Comparison of ENCODE assay signal across 1 cellular context in genomic region chr19:18419699-18420460, GRCh38.
A peak's percentile ranks its signal among the peaks of the same experiment; 100 is the strongest.
TF ChIP-seq lines count a peak whose summit lies in the region.

No MANE protein-coding gene starts in this region.

TF ChIP-seq in HepG2, 621 proteins besides CTCF, POLR2A, EP300 and RAD21 (continued from another document and continues in another):
- no peak for TF ChIP-seq ARID3A (IDR thresholded peaks at IDR 0.05; ENCODE audit: low read depth, low read length)
- TF ChIP-seq PHF20 (CRISPR knock-in tag; IDR thresholded peaks at IDR 0.05), result no peak
- TF ChIP-seq PBX3 (CRISPR knock-in tag; IDR thresholded peaks at IDR 0.05; ENCODE audit: borderline replicate concordance), result no peak
- no peak for TF ChIP-seq PRMT3 (CRISPR knock-in tag; IDR thresholded peaks at IDR 0.05; ENCODE audit: borderline replicate concordance, low read depth)
- no peak for TF ChIP-seq ZNF496 (CRISPR knock-in tag; IDR thresholded peaks at IDR 0.05; ENCODE audit: insufficient replicate concordance)
- TF ChIP-seq ZNF605 (CRISPR knock-in tag; IDR thresholded peaks at IDR 0.05), result no peak
- no peak for TF ChIP-seq ZNF891 (CRISPR knock-in tag; IDR thresholded peaks at IDR 0.05)
- peak; percentile 23 for TF ChIP-seq SKI (IDR thresholded peaks at IDR 0.05; ENCODE audit: partially characterized antibody)
- TF ChIP-seq, protein P1, sequence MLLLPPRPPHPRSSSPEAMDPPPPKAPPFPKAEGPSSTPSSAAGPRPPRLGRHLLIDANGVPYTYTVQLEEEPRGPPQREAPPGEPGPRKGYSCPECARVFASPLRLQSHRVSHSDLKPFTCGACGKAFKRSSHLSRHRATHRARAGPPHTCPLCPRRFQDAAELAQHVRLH (CRISPR knock-in tag; IDR thresholded peaks at IDR 0.05; ENCODE audit: borderline replicate concordance, low read depth), result no peak
- no peak for TF ChIP-seq SIX4 (CRISPR knock-in tag; IDR thresholded peaks at IDR 0.05)
- no peak for TF ChIP-seq MZF1 (CRISPR knock-in tag; IDR thresholded peaks at IDR 0.05; ENCODE audit: borderline replicate concordance)
- no peak for TF ChIP-seq ZNF816 (CRISPR knock-in tag; IDR thresholded peaks at IDR 0.05; ENCODE audit: borderline replicate concordance)
- TF ChIP-seq ZNF572 (CRISPR knock-in tag; IDR thresholded peaks at IDR 0.05), result no peak
- TF ChIP-seq TBP (CRISPR knock-in tag; IDR thresholded peaks at IDR 0.05), result no peak
- no peak for TF ChIP-seq GFI1 (CRISPR knock-in tag; IDR thresholded peaks at IDR 0.05; ENCODE audit: borderline replicate concordance)
- no peak for TF ChIP-seq MEF2D (CRISPR knock-in tag; IDR thresholded peaks at IDR 0.05)
- TF ChIP-seq ZNF678 (CRISPR knock-in tag; IDR thresholded peaks at IDR 0.05), result no peak
- no peak for TF ChIP-seq ZNF430 (CRISPR knock-in tag; IDR thresholded peaks at IDR 0.05)
- no peak for TF ChIP-seq ZFP82 (CRISPR knock-in tag; IDR thresholded peaks at IDR 0.05; ENCODE audit: borderline replicate concordance)
- no peak for TF ChIP-seq ZZZ3 (CRISPR knock-in tag; IDR thresholded peaks at IDR 0.05; ENCODE audit: borderline replicate concordance)
- TF ChIP-seq MXD1 (CRISPR knock-in tag; IDR thresholded peaks at IDR 0.05), result peak; percentile 84
- TF ChIP-seq NRL (CRISPR knock-in tag; IDR thresholded peaks at IDR 0.05; ENCODE audit: borderline replicate concordance), result peak; percentile 64; the same call in 1 of the 2 replicates
- TF ChIP-seq NFE2 (CRISPR knock-in tag; IDR thresholded peaks at IDR 0.05), result no peak
- TF ChIP-seq HNRNPLL (IDR thresholded peaks at IDR 0.05; ENCODE audit: low read depth, low read length, poor library complexity, severe bottlenecking), result no peak
- TF ChIP-seq THAP9 (CRISPR knock-in tag; IDR thresholded peaks at IDR 0.05; ENCODE audit: borderline replicate concordance), result peak; percentile 49; the same call in 1 of the 2 replicates
- no peak for TF ChIP-seq SNAPC2 (CRISPR knock-in tag; IDR thresholded peaks at IDR 0.05)
- no peak for TF ChIP-seq TEF (CRISPR knock-in tag; IDR thresholded peaks at IDR 0.05)
- TF ChIP-seq ZNF556 (CRISPR knock-in tag; IDR thresholded peaks at IDR 0.05; ENCODE audit: borderline replicate concordance), result no peak
- TF ChIP-seq ZNF550 (CRISPR knock-in tag; IDR thresholded peaks at IDR 0.05; ENCODE audit: borderline replicate concordance), result no peak
- peak; percentile 79; the same call in 1 of the 2 replicates for TF ChIP-seq KDM5B (CRISPR knock-in tag; IDR thresholded peaks at IDR 0.05; ENCODE audit: borderline replicate concordance)
- TF ChIP-seq EEA1 (CRISPR knock-in tag; IDR thresholded peaks at IDR 0.05; ENCODE audit: borderline replicate concordance), result no peak; the same call in 1 of the 2 replicates
- 0 out of 2 replicates have a peak, but pooled peaks have one; percentile 12 for TF ChIP-seq NR2C2 (CRISPR knock-in tag; IDR thresholded peaks at IDR 0.05; ENCODE audit: borderline replicate concordance)
- TF ChIP-seq, protein P2, sequence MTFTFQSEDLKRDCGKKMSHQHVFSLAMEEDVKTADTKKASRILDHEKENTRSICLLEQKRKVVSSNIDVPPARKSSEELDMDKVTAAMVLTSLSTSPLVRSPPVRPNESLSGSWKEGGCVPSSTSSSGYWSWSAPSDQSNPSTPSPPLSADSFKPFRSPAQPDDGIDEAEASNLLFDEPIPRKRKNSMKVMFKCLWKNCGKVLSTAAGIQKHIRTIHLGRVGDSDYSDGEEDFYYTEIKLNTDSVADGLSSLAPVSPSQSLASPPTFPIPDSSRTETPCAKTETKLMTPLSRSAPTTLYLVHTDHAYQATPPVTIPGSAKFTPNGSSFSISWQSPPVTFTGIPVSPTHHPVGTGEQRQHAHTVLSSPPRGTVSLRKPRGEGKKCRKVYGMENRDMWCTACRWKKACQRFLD (CRISPR knock-in tag; IDR thresholded peaks at IDR 0.05; ENCODE audit: borderline replicate concordance), result no peak
- TF ChIP-seq ZNF224 (CRISPR knock-in tag; IDR thresholded peaks at IDR 0.05), result no peak
- TF ChIP-seq NPAS2 (CRISPR knock-in tag; IDR thresholded peaks at IDR 0.05; ENCODE audit: borderline replicate concordance), result no peak
- TF ChIP-seq ZSCAN22 (CRISPR knock-in tag; IDR thresholded peaks at IDR 0.05), result no peak
- no peak for TF ChIP-seq ZNF44 (CRISPR knock-in tag; IDR thresholded peaks at IDR 0.05)
- TF ChIP-seq AGO2 (optimal IDR thresholded peaks at IDR 0.05; ENCODE audit: low read depth, low read length), result no peak
- no peak for TF ChIP-seq PAWR (CRISPR knock-in tag; IDR thresholded peaks at IDR 0.05; ENCODE audit: borderline replicate concordance)
- TF ChIP-seq ZNF33A (CRISPR knock-in tag; IDR thresholded peaks at IDR 0.05; ENCODE audit: borderline replicate concordance), result no peak; the same call in 1 of the 2 replicates
- TF ChIP-seq ATRX (CRISPR knock-in tag; IDR thresholded peaks at IDR 0.05; ENCODE audit: borderline replicate concordance), result no peak
- no peak for TF ChIP-seq SAFB2 (CRISPR knock-in tag; IDR thresholded peaks at IDR 0.05; ENCODE audit: borderline replicate concordance, low read depth)
- TF ChIP-seq HNF4A (CRISPR knock-in tag; IDR thresholded peaks at IDR 0.05), result peak; percentile 75
- no peak for TF ChIP-seq ZNF674 (CRISPR knock-in tag; IDR thresholded peaks at IDR 0.05; ENCODE audit: low read depth)
- TF ChIP-seq BRCA1 (CRISPR knock-in tag; IDR thresholded peaks at IDR 0.05), result no peak
- TF ChIP-seq, protein P3, sequence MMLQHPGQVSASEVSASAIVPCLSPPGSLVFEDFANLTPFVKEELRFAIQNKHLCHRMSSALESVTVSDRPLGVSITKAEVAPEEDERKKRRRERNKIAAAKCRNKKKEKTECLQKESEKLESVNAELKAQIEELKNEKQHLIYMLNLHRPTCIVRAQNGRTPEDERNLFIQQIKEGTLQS (CRISPR knock-in tag; IDR thresholded peaks at IDR 0.05), result no peak
- peak; percentile 18; the same call in 1 of the 2 replicates for TF ChIP-seq NFKB2 (CRISPR knock-in tag; IDR thresholded peaks at IDR 0.05; ENCODE audit: borderline replicate concordance)
- TF ChIP-seq ZBTB44 (CRISPR knock-in tag; IDR thresholded peaks at IDR 0.05), result no peak
- TF ChIP-seq DMAP1 (CRISPR knock-in tag; IDR thresholded peaks at IDR 0.05), result no peak; the same call in 1 of the 2 replicates
- no peak for TF ChIP-seq ZNF530 (CRISPR knock-in tag; IDR thresholded peaks at IDR 0.05; ENCODE audit: low read depth)
- TF ChIP-seq RFXANK (CRISPR knock-in tag; IDR thresholded peaks at IDR 0.05), result no peak
- TF ChIP-seq ZNF251 (CRISPR knock-in tag; IDR thresholded peaks at IDR 0.05), result no peak
- no peak for TF ChIP-seq ATF1 (CRISPR knock-in tag; IDR thresholded peaks at IDR 0.05)
- TF ChIP-seq TAF15 (IDR thresholded peaks at IDR 0.05; ENCODE audit: low read depth, low read length, poor library complexity, severe bottlenecking), result no peak
- no peak for TF ChIP-seq NFKBIZ (CRISPR knock-in tag; IDR thresholded peaks at IDR 0.05)
- no peak for TF ChIP-seq FOXK2 (IDR thresholded peaks at IDR 0.05)
- TF ChIP-seq SP2 (CRISPR knock-in tag; IDR thresholded peaks at IDR 0.05), result no peak
- TF ChIP-seq MEIS1 (CRISPR knock-in tag; IDR thresholded peaks at IDR 0.05; ENCODE audit: borderline replicate concordance), result no peak
- no peak for TF ChIP-seq ZNF160 (CRISPR knock-in tag; IDR thresholded peaks at IDR 0.05)
- no peak for TF ChIP-seq HOXD1 (CRISPR knock-in tag; IDR thresholded peaks at IDR 0.05)
- no peak for TF ChIP-seq SP4 (CRISPR knock-in tag; IDR thresholded peaks at IDR 0.05)
- TF ChIP-seq RORA (CRISPR knock-in tag; IDR thresholded peaks at IDR 0.05), result no peak
- no peak for TF ChIP-seq ZBTB25 (CRISPR knock-in tag; IDR thresholded peaks at IDR 0.05)
- TF ChIP-seq POGK (CRISPR knock-in tag; conservative IDR thresholded peaks at IDR 0.05), result no peak
